ENCODE assay signal across 1 cellular context in the genomic region with DNA sequence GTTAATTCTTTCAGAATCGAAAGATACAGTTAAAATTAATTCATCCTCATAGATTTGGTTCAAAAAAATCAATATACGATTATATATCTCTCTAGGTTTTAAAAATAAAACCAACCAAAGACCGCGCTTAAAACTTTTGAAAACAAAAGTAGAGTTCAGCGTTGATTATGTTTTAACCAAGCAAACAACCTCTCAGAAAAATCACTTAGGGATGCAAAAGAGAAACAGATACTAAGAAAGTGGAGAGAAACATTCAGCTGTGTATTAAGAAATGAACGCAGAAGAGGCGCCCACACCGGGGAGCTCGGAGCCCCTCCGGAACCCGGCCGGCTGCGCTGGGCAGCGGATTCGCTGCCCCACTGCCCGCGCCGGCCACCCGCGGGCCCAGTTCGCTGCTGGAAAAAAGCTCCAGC.
TF ChIP-seq lines count a peak whose summit lies in the region.

No MANE protein-coding gene starts in this region.

TF ChIP-seq in HEK293, 187 proteins besides CTCF, POLR2A, EP300 and RAD21 (continued from another document):
- TF ChIP-seq, protein P1, sequence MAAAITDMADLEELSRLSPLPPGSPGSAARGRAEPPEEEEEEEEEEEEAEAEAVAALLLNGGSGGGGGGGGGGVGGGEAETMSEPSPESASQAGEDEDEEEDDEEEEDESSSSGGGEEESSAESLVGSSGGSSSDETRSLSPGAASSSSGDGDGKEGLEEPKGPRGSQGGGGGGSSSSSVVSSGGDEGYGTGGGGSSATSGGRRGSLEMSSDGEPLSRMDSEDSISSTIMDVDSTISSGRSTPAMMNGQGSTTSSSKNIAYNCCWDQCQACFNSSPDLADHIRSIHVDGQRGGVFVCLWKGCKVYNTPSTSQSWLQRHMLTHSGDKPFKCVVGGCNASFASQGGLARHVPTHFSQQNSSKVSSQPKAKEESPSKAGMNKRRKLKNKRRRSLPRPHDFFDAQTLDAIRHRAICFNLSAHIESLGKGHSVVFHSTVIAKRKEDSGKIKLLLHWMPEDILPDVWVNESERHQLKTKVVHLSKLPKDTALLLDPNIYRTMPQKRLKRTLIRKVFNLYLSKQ (tag by site-specific recombination; IDR thresholded peaks at IDR 0.05; ENCODE audit: borderline replicate concordance), result no peak
- TF ChIP-seq ZNF112 (tag by site-specific recombination; IDR thresholded peaks at IDR 0.05) (no peak), ZFP69B (tag by site-specific recombination; IDR thresholded peaks at IDR 0.05) (no peak), ZNF10 (tag by site-specific recombination; IDR thresholded peaks at IDR 0.05) (no peak)
